In genomic region chr6:83065511-83066192, GRCh38 we compare ENCODE assay signal across 8 cellular contexts. TPM values are rescaled to one million over a fixed set of nuclear protein-coding genes. Genes with fewer than 3 reads are reported as not detected.
DNase-seq lines count a peak whose midpoint lies in the region; ATAC-seq and TF ChIP-seq lines count a peak whose summit lies in the region.

Gene UBE3D (minus strand): TSS chr6:83065841. CDS start chr6:83065718, 123 bp downstream.

- peaks cover 36% of the 10 kb centered on the region for H3K4me1 ChIP-seq in smooth muscle cell (ENCODE audit: low read depth)

- DNase-seq in NCI-H2029 treated with DMSO at 0.1 percent for 48 hours (lab: John Stamatoyannopoulos, UW) (peak; percentile 68), UCSD-AML1 (lab: John Stamatoyannopoulos, UW; ENCODE audit: unreplicated experiment) (peak; percentile 90), brain pericyte (ENCODE audit: low read depth, low spot score) (peak; percentile 47), iPS-NIHi11 (ENCODE audit: low spot score) (peak; percentile 89), smooth muscle cell (lab: John Stamatoyannopoulos, UW; ENCODE audit: unreplicated experiment) (peak; percentile 78)

- 4% methylated on average over 48 of the region's 48 CpGs for WGBS in smooth muscle cell (ENCODE audit: low lambda C conversion rate)

- H3K4me3 ChIP-seq in smooth muscle cell = peak within 1 kb of the TSS; percentile 76

- no peaks in the 10 kb centered on the region for H3F3A ChIP-seq in smooth muscle cell (ENCODE audit: low read depth)

- no peaks in the 10 kb centered on the region for H3K9me3 ChIP-seq in smooth muscle cell (replicated peaks; ENCODE audit: low read depth)

- H3K4me2 ChIP-seq in smooth muscle cell = peak within 1 kb of the TSS; percentile 89

- peak; percentile 38 for ATAC-seq in GM18499 (IDR thresholded peaks at IDR 0.05; ENCODE audit: insufficient read depth, unreplicated experiment)
- ATAC-seq in HG02885 (IDR thresholded peaks at IDR 0.05; ENCODE audit: poor library complexity, unreplicated experiment) = peak; percentile 68

- no peaks in the 10 kb centered on the region for H3K36me3 ChIP-seq in smooth muscle cell (ENCODE audit: low read depth)

- H2AFZ ChIP-seq in smooth muscle cell (ENCODE audit: low read depth) = peak within 1 kb of the TSS; percentile 98

- H4K20me1 ChIP-seq in smooth muscle cell (ENCODE audit: low read depth) = no peaks in the 10 kb centered on the region

- H3K27me3 ChIP-seq in smooth muscle cell (ENCODE audit: low read depth) = no peaks in the 10 kb centered on the region

- peaks cover 24% of the 10 kb centered on the region for H3K79me2 ChIP-seq in smooth muscle cell (ENCODE audit: low read depth)

- TF ChIP-seq CTCF in 22Rv1 (IDR thresholded peaks at IDR 0.05) (peak; percentile 98), smooth muscle cell (IDR thresholded peaks at IDR 0.05; ENCODE audit: borderline replicate concordance, insufficient read depth, poor library complexity, severe bottlenecking) (peak; percentile 99)

- peak within 1 kb of the TSS; percentile 57 for H3K9ac ChIP-seq in smooth muscle cell (ENCODE audit: low read depth)

- H3K27ac ChIP-seq in 22Rv1 (peak within 1 kb of the TSS; percentile 18; the same call in 1 of the 2 replicates), smooth muscle cell (ENCODE audit: low read depth) (no peak within 1 kb of the TSS)

RNA-seq across cellular contexts. Expression of gene UBE3D, which starts in this region (rescaled TPM):
- 6.1 and 7.5 TPM in 2 replicates for total RNA-seq in smooth muscle cell
- 2.1 and 3.9 TPM in 2 replicates for polyA plus RNA-seq in smooth muscle cell
